Comparison of ENCODE assay signal across 31 cellular contexts in genomic region chr11:130054966-130055365, GRCh38.
"Had no signal": no experiment of that assay in that cellular context is flagged by ENCODE, and none has a peak within 500 bp of the region (broad histone marks: within the 10 kb centered on the region; RNA-seq: fewer than 3 reads in every experiment).

No MANE protein-coding gene starts in this region.

- H3K9me2 ChIP-seq: SK-N-SH had no signal

- H3K36me3 ChIP-seq: adrenal gland, brain microvascular endothelial cell, cardiac muscle cell, Peyer's patch, SJCRH30, WERI-Rb-1 had no signal

- H3K4me2 ChIP-seq: SK-N-SH had no signal

- H3K4me3 ChIP-seq: adrenal gland, cardiac muscle cell, Peyer's patch, SJCRH30 had no signal

- H3K27ac ChIP-seq: adrenal gland, brain microvascular endothelial cell, cardiac muscle cell, Peyer's patch, RWPE1, SJCRH30, WERI-Rb-1 had no signal

- ATAC-seq: activated CD4-positive, alpha-beta T cell treated with anti-CD3 and anti-CD28 coated beads for 36 hours; activated T-helper 17 cell treated with anti-CD3 and anti-CD28 coated beads, Interleukin-2, amount 50 U/mL, for 72 hours had no signal

- H3K27me3 ChIP-seq: adrenal gland, brain microvascular endothelial cell, cardiac muscle cell, Peyer's patch, SJCRH30 had no signal

- H3K4me1 ChIP-seq: SJCRH30 had no signal

- H3K9ac ChIP-seq: SK-N-SH had no signal

- DNase-seq: activated CD4-positive, alpha-beta memory T cell treated with anti-CD3 and anti-CD28 coated beads, Interleukin-2, amount 10 ng/mL, durations not matched to agents 7 days and 5 days; activated CD4-positive, alpha-beta T cell treated with anti-CD3 and anti-CD28 coated beads for 36 hours; activated CD4-positive, alpha-beta T cell treated with anti-CD3 and anti-CD28 coated beads, Interleukin-2, amount 50 U/mL, for 1 hour; activated gamma-delta T cell treated with Interleukin-2 at 50 U/mL for 16 hours; activated naive CD4-positive, alpha-beta T cell treated with anti-CD3 and anti-CD28 coated beads, Interleukin-2, amount 10 ng/mL, durations not matched to agents 7 days and 5 days; activated naive CD8-positive, alpha-beta T cell treated with anti-CD3 and anti-CD28 coated beads for 36 hours; activated T-cell treated with anti-CD3 and anti-CD28 coated beads for 4 hours; activated T-cell treated with anti-CD3 and anti-CD28 coated beads, Interleukin-2, amount 50 U/mL, for 48 hours; aorta; brain microvascular endothelial cell; IMR-90; Kasumi-1; KBM-7; NCI-H1092; NCI-H1417; NCI-H1930; NCI-H2171; NCI-H2227 treated with DMSO at 0.1 percent for 48 hours; NCI-H526 treated with DMSO at 0.1 percent for 48 hours; NCI-H82; OCI-M1; Peyer's patch; Right ventricle myocardium superior; SJCRH30; SK-N-SH; T-helper 1 cell; WERI-Rb-1 had no signal

- H3K9me3 ChIP-seq: adrenal gland, Peyer's patch, SJCRH30 had no signal
